18 cellular contexts compared by ENCODE assay signal in the genomic region with DNA sequence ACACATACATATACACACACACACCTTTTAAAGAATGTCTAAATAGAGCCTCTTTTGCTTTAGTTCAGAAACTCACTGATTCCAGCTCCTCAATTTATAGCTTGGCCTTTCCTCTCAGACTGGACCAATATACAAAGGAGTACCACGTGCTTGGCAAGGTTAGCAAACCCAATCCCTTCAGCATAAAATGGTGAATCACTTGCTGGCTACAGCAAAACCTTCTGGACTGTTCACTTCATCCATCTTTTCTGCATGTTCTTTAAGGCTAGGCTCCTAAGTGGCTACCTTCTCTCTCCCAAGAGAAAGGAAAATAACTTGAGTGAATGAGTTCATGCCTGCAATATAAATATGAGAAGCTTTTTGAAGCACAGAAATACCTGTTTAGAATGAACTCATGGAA.
DNase-seq lines count a peak whose midpoint lies in the region; ATAC-seq, FAIRE-seq and TF ChIP-seq lines count a peak whose summit lies in the region.
"Had no signal": no experiment of that assay in that cellular context is flagged by ENCODE, and none has a peak within 500 bp of the region (broad histone marks: within the 10 kb centered on the region; RNA-seq: fewer than 3 reads in every experiment).

No MANE protein-coding gene starts in this region.

- H3K27ac ChIP-seq in GM23248 = no peak overlapping the region
- H3K27ac ChIP-seq in astrocyte (ENCODE audit: low read depth, low read length) = no peak overlapping the region
- peak overlapping the region; percentile 55 to 64 for H3K27ac ChIP-seq in thoracic aorta

- peaks cover 12% of the 10 kb centered on the region for H3K4me1 Mint-ChIP-seq in astrocyte (ENCODE audit: low read depth, unreplicated experiment)
- H3K4me1 Mint-ChIP-seq in activated naive CD4-positive, alpha-beta T cell treated with anti-CD3 and anti-CD28 coated beads, Interleukin-2, amount 10 ng/mL, durations not matched to agents 7 days and 5 days = no peaks in the 10 kb centered on the region
- H3K4me1 Mint-ChIP-seq: B cell had no signal

- FAIRE-seq in astrocyte (lab: Jason Lieb, UNC) = no peak
- FAIRE-seq: GM12892 had no signal

- DNase-seq in GM23248 (peak; percentile 52), astrocyte (ENCODE audit: low read depth) (peak; percentile 55), fibroblast of the aortic adventitia (ENCODE audit: low read depth) (peak; percentile 79), thoracic aorta (ENCODE audit: low spot score) (no peak)
- no peak for DNase-seq in activated naive CD4-positive, alpha-beta T cell treated with anti-CD3 and anti-CD28 coated beads, Interleukin-2, amount 10 ng/mL, durations not matched to agents 7 days and 5 days
- DNase-seq in stimulated activated CD4-positive, alpha-beta T cell treated with anti-CD3 and anti-CD28 coated beads, Interleukin-15, amount 100 ng/mL, for 24 hours = no peak
- DNase-seq in activated T-cell treated with anti-CD3 and anti-CD28 coated beads, Interleukin-2, amount 50 U/mL, for 1 hour = no peak
- DNase-seq: CD4-positive, alpha-beta T cell; DMS79 treated with DMSO at 0.1 percent for 48 hours; GDM1; MM.1S; NCI-H1930; NCI-H2171; NCI-H446 treated with DMSO at 0.1 percent for 48 hours; NCI-H748 treated with DMSO at 0.1 percent for 48 hours; Right ventricle myocardium superior had no signal

- peaks cover 23% of the 10 kb centered on the region for H3F3A ChIP-seq in GM23248 (ENCODE audit: insufficient read depth)

- H3K9me3 ChIP-seq in GM23248 (ENCODE audit: low read depth) (no peaks in the 10 kb centered on the region), astrocyte (ENCODE audit: insufficient read depth, low read depth, low read length) (no peaks in the 10 kb centered on the region), thoracic aorta (no peaks in the 10 kb centered on the region)

- ATAC-seq in thoracic aorta (ENCODE audit: insufficient number of reproducible peaks, low FRiP score, low read depth) = no peak

- H3K4me2 ChIP-seq in GM23248 (ENCODE audit: unreplicated experiment) (no peak overlapping the region), astrocyte (ENCODE audit: low read length) (no peak overlapping the region)

- CTCF ChIA-PET in activated naive CD4-positive, alpha-beta T cell treated with anti-CD3 and anti-CD28 coated beads, Interleukin-2, amount 10 ng/mL, durations not matched to agents 7 days and 5 days (lab: Charles Lee) = no interaction called here

- in situ Hi-C loops in GM23248 (cut with MboI) = no loop called here

- H3K27me3 Mint-ChIP-seq in astrocyte (ENCODE audit: low read depth, unreplicated experiment) = no peaks in the 10 kb centered on the region
- no peaks in the 10 kb centered on the region for H3K27me3 Mint-ChIP-seq in activated naive CD4-positive, alpha-beta T cell treated with anti-CD3 and anti-CD28 coated beads, Interleukin-2, amount 10 ng/mL, durations not matched to agents 7 days and 5 days
- H3K27me3 Mint-ChIP-seq: B cell; CD4-positive, alpha-beta T cell had no signal

- peaks cover 32% of the 10 kb centered on the region for H3K4me1 ChIP-seq in GM23248 (ENCODE audit: insufficient read depth)
- H3K4me1 ChIP-seq in astrocyte (ENCODE audit: insufficient read depth, low read length) = no peaks in the 10 kb centered on the region
- peaks cover 28 to 39% of the 10 kb centered on the region in 2 donors for H3K4me1 ChIP-seq in thoracic aorta (ENCODE audit: control insufficient read depth in 1 of 2, low read depth in 2 of 2)

- H3K36me3 ChIP-seq in GM23248 (ENCODE audit: low read depth) (no peaks in the 10 kb centered on the region; the same call in 1 of the 2 replicates), astrocyte (ENCODE audit: insufficient read depth, low read length) (no peaks in the 10 kb centered on the region), thoracic aorta (no peaks in the 10 kb centered on the region)

- 7 to 16% methylated on average over 1 of the region's 1 CpG for WGBS in GM23248 (ENCODE audit: low coverage in 1 of 2, low lambda C conversion rate in 2 of 2, missing lambda C conversion rate in 2 of 2), 2 experiments

- H3K36me3 Mint-ChIP-seq in astrocyte (ENCODE audit: low read depth, unreplicated experiment) = peaks cover 5% of the 10 kb centered on the region
- no peaks in the 10 kb centered on the region for H3K36me3 Mint-ChIP-seq in activated naive CD4-positive, alpha-beta T cell treated with anti-CD3 and anti-CD28 coated beads, Interleukin-2, amount 10 ng/mL, durations not matched to agents 7 days and 5 days

- no peak overlapping the region for H3K4me3 Mint-ChIP-seq in astrocyte (ENCODE audit: unreplicated experiment)
- H3K4me3 Mint-ChIP-seq in activated naive CD4-positive, alpha-beta T cell treated with anti-CD3 and anti-CD28 coated beads, Interleukin-2, amount 10 ng/mL, durations not matched to agents 7 days and 5 days = no peak overlapping the region
- H3K4me3 Mint-ChIP-seq: B cell; CD4-positive, alpha-beta T cell had no signal

- H3K9me2 ChIP-seq in GM23248 (ENCODE audit: insufficient read depth) = no peaks in the 10 kb centered on the region

- no peak overlapping the region for H3K9ac ChIP-seq in GM23248
- no peak overlapping the region for H3K9ac ChIP-seq in astrocyte (ENCODE audit: low read length)

- H2AFZ ChIP-seq in GM23248 (no peak overlapping the region), astrocyte (ENCODE audit: low read depth, low read length) (no peak overlapping the region)

- H3K27me3 ChIP-seq in GM23248 (replicated peaks; ENCODE audit: insufficient read depth) (no peaks in the 10 kb centered on the region), astrocyte (ENCODE audit: insufficient read depth, low read length) (no peaks in the 10 kb centered on the region), thoracic aorta (replicated peaks; ENCODE audit: insufficient read depth) (no peaks in the 10 kb centered on the region)

- H3K4me3 ChIP-seq in GM23248 = no peak overlapping the region
- no peak overlapping the region for H3K4me3 ChIP-seq in astrocyte (ENCODE audit: insufficient read depth, low read depth, low read length)
- no peak overlapping the region for H3K4me3 ChIP-seq in fibroblast of the aortic adventitia (ENCODE audit: low read depth, low read length)
- H3K4me3 ChIP-seq in thoracic aorta = no peak overlapping the region

- TF ChIP-seq CTCF in astrocyte (IDR thresholded peaks at IDR 0.05; ENCODE audit: insufficient read depth, low read depth, low read length) (no peak), fibroblast of the aortic adventitia (IDR thresholded peaks at IDR 0.05; ENCODE audit: insufficient read depth, low read length) (no peak), thoracic aorta (IDR thresholded peaks at IDR 0.05) (no peak)

- H4K20me1 ChIP-seq in GM23248 (ENCODE audit: insufficient read depth) (no peaks in the 10 kb centered on the region), astrocyte (ENCODE audit: insufficient read depth, low read length) (no peaks in the 10 kb centered on the region)

- no peaks in the 10 kb centered on the region for H3K9me3 Mint-ChIP-seq in astrocyte (ENCODE audit: unreplicated experiment)
- H3K9me3 Mint-ChIP-seq in activated naive CD4-positive, alpha-beta T cell treated with anti-CD3 and anti-CD28 coated beads, Interleukin-2, amount 10 ng/mL, durations not matched to agents 7 days and 5 days = no peaks in the 10 kb centered on the region
- H3K9me3 Mint-ChIP-seq: CD4-positive, alpha-beta T cell had no signal

- peaks cover 95% of the 10 kb centered on the region for H3K79me2 ChIP-seq in GM23248 (ENCODE audit: insufficient read depth)
- no peaks in the 10 kb centered on the region for H3K79me2 ChIP-seq in astrocyte (ENCODE audit: insufficient read depth, low read length)

- no peak overlapping the region for H3K27ac Mint-ChIP-seq in astrocyte (ENCODE audit: unreplicated experiment)
- no peak overlapping the region for H3K27ac Mint-ChIP-seq in activated naive CD4-positive, alpha-beta T cell treated with anti-CD3 and anti-CD28 coated beads, Interleukin-2, amount 10 ng/mL, durations not matched to agents 7 days and 5 days
- H3K27ac Mint-ChIP-seq: B cell; CD4-positive, alpha-beta T cell had no signal

Comparison
In these comparisons a context has a peak if more than half of its experiments do, and no peak if none do; other contexts are left out.
1. DNase-seq: peak in GM23248 (single experiment), astrocyte (single experiment) and fibroblast of the aortic adventitia (single experiment); none in thoracic aorta (single experiment), activated naive CD4-positive, alpha-beta T cell treated with anti-CD3 and anti-CD28 coated beads, Interleukin-2, amount 10 ng/mL, durations not matched to agents 7 days and 5 days (single experiment), stimulated activated CD4-positive, alpha-beta T cell treated with anti-CD3 and anti-CD28 coated beads, Interleukin-15, amount 100 ng/mL, for 24 hours (single experiment) and activated T-cell treated with anti-CD3 and anti-CD28 coated beads, Interleukin-2, amount 50 U/mL, for 1 hour (single experiment).
2. H3K27ac ChIP-seq: peak in thoracic aorta (2 of 2); none in GM23248 (single experiment) and astrocyte (single experiment).